In genomic region chr1:111738133-111738435, GRCh38 we compare ENCODE assay signal across 9 cellular contexts. TPM values are rescaled to one million over a fixed set of nuclear protein-coding genes. Genes with fewer than 3 reads are reported as not detected.
DNase-seq lines count a peak whose midpoint lies in the region; ATAC-seq and TF ChIP-seq lines count a peak whose summit lies in the region.
"Had no signal": no experiment of that assay in that cellular context is flagged by ENCODE, and none has a peak within 500 bp of the region (broad histone marks: within the 10 kb centered on the region; RNA-seq: fewer than 3 reads in every experiment).

No MANE protein-coding gene starts in this region.

- no peak overlapping the region for H2AFZ ChIP-seq in SK-N-SH (ENCODE audit: low read depth)

- H3K4me3 ChIP-seq in SK-N-SH (ENCODE audit: low read depth in 2 of 2, low read length in 1 of 2), result peak overlapping the region; percentile 66 to 85
- peak overlapping the region; percentile 84 for H3K4me3 ChIP-seq in iPS-20b (ENCODE audit: low read length)
- peak overlapping the region; percentile 71 to 88 (median 79) for H3K4me3 ChIP-seq in subcutaneous abdominal adipose tissue (ENCODE audit: low read depth in 1 of 5, low read length in 5 of 5)

- 43% methylated on average over 9 of the region's 9 CpGs for WGBS in SK-N-SH (ENCODE audit: low lambda C conversion rate)

- H3K4me3 Mint-ChIP-seq in activated CD4-positive, alpha-beta memory T cell treated with anti-CD3 and anti-CD28 coated beads, Interleukin-2, amount 10 ng/mL, durations not matched to agents 7 days and 5 days, result peak overlapping the region; percentile 84

- no peaks in the 10 kb centered on the region for H3K9me3 Mint-ChIP-seq in activated CD4-positive, alpha-beta memory T cell treated with anti-CD3 and anti-CD28 coated beads, Interleukin-2, amount 10 ng/mL, durations not matched to agents 7 days and 5 days

- TF ChIP-seq RAD21 in SK-N-SH (IDR thresholded peaks at IDR 0.05; ENCODE audit: low read length), result no peak

- H3K36me3 Mint-ChIP-seq in activated CD4-positive, alpha-beta memory T cell treated with anti-CD3 and anti-CD28 coated beads, Interleukin-2, amount 10 ng/mL, durations not matched to agents 7 days and 5 days (ENCODE audit: low read depth), result no peaks in the 10 kb centered on the region

- POLR2A ChIA-PET in SK-N-SH (lab: Yijun Ruan, JAX), result interaction anchor here (0.8 to 2.6 kb wide), 3 partner anchors 12 to 230 kb away, joined by 3 to 19 read pairs (median 15); partner anchors contain the start of gene DDX20
- POLR2A ChIA-PET in activated CD4-positive, alpha-beta memory T cell treated with anti-CD3 and anti-CD28 coated beads, Interleukin-2, amount 10 ng/mL, durations not matched to agents 7 days and 5 days (lab: Charles Lee), result interaction anchor here (1.1 to 7.1 kb wide), 8 partner anchors 11 to 289 kb away, joined by 4 to 48 read pairs (median 12); partner anchors contain the start of genes ATP5PB, DDX20 and WDR77

- peaks cover 31% of the 10 kb centered on the region for H3K4me1 Mint-ChIP-seq in activated CD4-positive, alpha-beta memory T cell treated with anti-CD3 and anti-CD28 coated beads, Interleukin-2, amount 10 ng/mL, durations not matched to agents 7 days and 5 days

- H3K4me1 ChIP-seq in SK-N-SH (ENCODE audit: control insufficient read depth in 1 of 2, insufficient read depth in 2 of 2, low read depth in 1 of 2, low read length in 1 of 2) (peaks cover 8 to 15% of the 10 kb centered on the region in 2 experiments; a peak in 3 of 4 replicates), iPS-20b (ENCODE audit: insufficient read depth, low read length) (peaks cover 30% of the 10 kb centered on the region), subcutaneous abdominal adipose tissue (ENCODE audit: control insufficient read depth in 5 of 5, insufficient read depth in 5 of 5, low read length in 5 of 5) (peaks cover 31 to 74% (median 70%) of the 10 kb centered on the region in 5 donors)

- peak overlapping the region; percentile 5 for H3K27ac Mint-ChIP-seq in activated CD4-positive, alpha-beta memory T cell treated with anti-CD3 and anti-CD28 coated beads, Interleukin-2, amount 10 ng/mL, durations not matched to agents 7 days and 5 days

- no peaks in the 10 kb centered on the region for H3K79me2 ChIP-seq in SK-N-SH (ENCODE audit: insufficient read depth)

- TF ChIP-seq EP300 in SK-N-SH (IDR thresholded peaks at IDR 0.05; ENCODE audit: borderline replicate concordance in 1 of 2, low read depth in 1 of 2, low read length in 1 of 2), result no peak

- no peak for DNase-seq in SK-N-SH
- no peak for DNase-seq in activated CD4-positive, alpha-beta memory T cell treated with anti-CD3 and anti-CD28 coated beads, Interleukin-2, amount 10 ng/mL, durations not matched to agents 7 days and 5 days
- DNase-seq in GF-D8 (lab: John Stamatoyannopoulos, UW), result no peak

- TF ChIP-seq CTCF in SK-N-SH (IDR thresholded peaks at IDR 0.05), result no peak

- no peaks in the 10 kb centered on the region for H3K27me3 ChIP-seq in SK-N-SH (ENCODE audit: insufficient read depth)
- H3K27me3 ChIP-seq in iPS-20b (ENCODE audit: insufficient read depth, low read length), result peaks cover 41% of the 10 kb centered on the region
- H3K27me3 ChIP-seq in subcutaneous abdominal adipose tissue (ENCODE audit: control insufficient read depth in 5 of 5, insufficient read depth in 4 of 5, low read length in 5 of 5), result no peaks in the 10 kb centered on the region

- H3K4me2 ChIP-seq in SK-N-SH, result peak overlapping the region; percentile 92

- peaks cover 42% of the 10 kb centered on the region for H3K27me3 Mint-ChIP-seq in activated CD4-positive, alpha-beta memory T cell treated with anti-CD3 and anti-CD28 coated beads, Interleukin-2, amount 10 ng/mL, durations not matched to agents 7 days and 5 days

- H3K9me3 ChIP-seq in SK-N-SH (no peaks in the 10 kb centered on the region), iPS-20b (ENCODE audit: insufficient read depth, low read depth, low read length) (no peaks in the 10 kb centered on the region), subcutaneous abdominal adipose tissue (ENCODE audit: control insufficient read depth in 5 of 5, low read length in 5 of 5) (no peaks in the 10 kb centered on the region)

- no peaks in the 10 kb centered on the region for H4K20me1 ChIP-seq in SK-N-SH (ENCODE audit: insufficient read depth)

- no peak overlapping the region for H3K9ac ChIP-seq in SK-N-SH
- peak overlapping the region; percentile 65; the same call in 1 of the 2 replicates for H3K9ac ChIP-seq in iPS-20b (ENCODE audit: low read depth, low read length)
- H3K9ac ChIP-seq in subcutaneous abdominal adipose tissue (ENCODE audit: low read length in 5 of 5), result peak overlapping the region; percentile 39 to 78 (median 71)

- ATAC-seq in SK-N-SH treated with all-trans-retinoic acid at 6 μM for 48 hours (no peak), HG02763 (IDR thresholded peaks at IDR 0.05; ENCODE audit: unreplicated experiment) (no peak), GM21390 (IDR thresholded peaks at IDR 0.05; ENCODE audit: unreplicated experiment) (no peak)

- H3F3A ChIP-seq in SK-N-SH (replicated peaks; ENCODE audit: insufficient read depth), result peaks cover 6% of the 10 kb centered on the region

- peak overlapping the region in 1 of 2 experiments; percentile 34; a peak in 1 of 4 replicates for H3K27ac ChIP-seq in SK-N-SH (ENCODE audit: low read depth in 2 of 2, low read length in 1 of 2)
- no peak overlapping the region for H3K27ac ChIP-seq in iPS-20b (ENCODE audit: low read length)
- peak overlapping the region; percentile 94 for H3K27ac ChIP-seq in subcutaneous abdominal adipose tissue (ENCODE audit: low read depth, low read length)
- H3K27ac ChIP-seq: HL-60 had no signal

- CTCF ChIA-PET in SK-N-SH (lab: Yijun Ruan, JAX), result interaction anchor here (0.6 to 2.7 kb wide), 7 partner anchors 9 to 229 kb away, joined by 3 to 13 read pairs (median 8); partner anchors contain the start of gene DDX20
- CTCF ChIA-PET in activated CD4-positive, alpha-beta memory T cell treated with anti-CD3 and anti-CD28 coated beads, Interleukin-2, amount 10 ng/mL, durations not matched to agents 7 days and 5 days (lab: Charles Lee), result interaction anchor here (0.6 to 5.8 kb wide), 5 partner anchors 9 to 230 kb away, joined by 3 to 39 read pairs (median 14); no protein-coding TSS in a partner anchor

- no peaks in the 10 kb centered on the region for H3K9me2 ChIP-seq in SK-N-SH

- no peaks in the 10 kb centered on the region for H3K36me3 ChIP-seq in SK-N-SH (replicated peaks in 1 of 2; ENCODE audit: control insufficient read depth in 1 of 2, insufficient read depth in 2 of 2, low read length in 1 of 2)
- no peaks in the 10 kb centered on the region for H3K36me3 ChIP-seq in iPS-20b (ENCODE audit: insufficient read depth, low read depth, low read length)
- peaks cover 0 to 7% (median 0%) of the 10 kb centered on the region in 5 donors for H3K36me3 ChIP-seq in subcutaneous abdominal adipose tissue (ENCODE audit: control insufficient read depth in 5 of 5, insufficient read depth in 5 of 5, low read length in 5 of 5)

TF ChIP-seq in SK-N-SH, 30 proteins besides CTCF, POLR2A, EP300 and RAD21 (continues in another document):
- TF ChIP-seq POLR2AphosphoS5 (IDR thresholded peaks at IDR 0.05; ENCODE audit: low read depth, low read length), result no peak
- no peak for TF ChIP-seq NFIC (IDR thresholded peaks at IDR 0.05; ENCODE audit: borderline replicate concordance)
- no peak for TF ChIP-seq NRF1 (IDR thresholded peaks at IDR 0.05; ENCODE audit: low read depth, low read length)
- no peak for TF ChIP-seq ZBTB33 (IDR thresholded peaks at IDR 0.05; ENCODE audit: borderline replicate concordance, low read depth)

TF ChIP-seq in SK-N-SH treated with all-trans-retinoic acid at 6 μM for 48 hours, 23 proteins besides CTCF, POLR2A, EP300 and RAD21:
- TF ChIP-seq ISL1 (CRISPR knock-in tag; IDR thresholded peaks at IDR 0.05), result no peak

RNA-seq across cellular contexts. Expression of gene INKA2, which starts 1.1 kb away (rescaled TPM):
- polyA plus RNA-seq in SK-N-SH (2012; rRNA removed), result 1.1 and 1.2 TPM in 2 replicates
- polyA plus RNA-seq in SK-N-SH (2012; cell fraction: cytosol; rRNA removed), result 0.70 and 0.90 TPM in 2 replicates
- 1.5 and 1.7 TPM in 2 replicates for polyA plus RNA-seq in SK-N-SH (2012; cell fraction: nucleus; rRNA removed)
- 1 to 10 TPM; 2.4 to 2.8 TPM for total RNA-seq in activated CD4-positive, alpha-beta memory T cell treated with anti-CD3 and anti-CD28 coated beads, Interleukin-2, amount 10 ng/mL, durations not matched to agents 7 days and 5 days

RNA-seq across cellular contexts. Expression of gene DDX20, which starts 17.6 kb away (rescaled TPM):
- 3.8 and 5.3 TPM in 2 replicates for polyA plus RNA-seq in SK-N-SH (2012; rRNA removed)
- polyA plus RNA-seq in SK-N-SH (2012; cell fraction: cytosol; rRNA removed), result 4.6 and 5.0 TPM in 2 replicates
- 5.8 and 10.6 TPM in 2 replicates for polyA plus RNA-seq in SK-N-SH (2012; cell fraction: nucleus; rRNA removed)
- 10 to 100 TPM; 11.2 to 11.8 TPM for total RNA-seq in activated CD4-positive, alpha-beta memory T cell treated with anti-CD3 and anti-CD28 coated beads, Interleukin-2, amount 10 ng/mL, durations not matched to agents 7 days and 5 days
